ENCODE assay signal across 8 cellular contexts in the genomic region with DNA sequence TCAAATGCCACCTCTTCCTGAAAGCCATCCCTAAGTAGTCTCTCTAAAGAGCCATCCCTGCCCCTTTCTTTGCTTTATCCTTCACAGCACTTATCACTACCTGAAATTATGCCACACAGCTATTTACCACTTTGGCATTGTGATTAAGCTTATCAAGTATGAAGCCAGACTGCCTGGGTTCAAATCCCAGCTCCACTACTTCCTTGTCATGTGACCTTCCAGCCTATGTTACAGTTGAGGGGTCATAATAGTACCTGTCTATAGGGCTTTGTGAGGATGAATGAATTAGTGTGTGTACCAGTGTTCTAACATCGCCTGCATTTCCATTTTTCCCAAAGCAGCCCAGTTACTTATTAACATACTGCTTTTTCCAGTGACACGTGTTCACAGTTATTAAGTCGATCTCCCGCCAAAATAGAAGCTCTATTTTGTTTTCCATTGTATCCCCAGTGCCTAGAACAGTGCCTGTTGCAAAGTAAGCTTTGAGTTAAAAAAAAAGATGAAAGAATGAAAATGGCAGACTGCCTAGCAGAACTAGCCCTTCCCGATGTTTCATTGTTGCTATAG. TPM values are rescaled to one million over a fixed set of nuclear protein-coding genes. Genes with fewer than 3 reads are reported as not detected.
DNase-seq lines count a peak whose midpoint lies in the region; ATAC-seq and TF ChIP-seq lines count a peak whose summit lies in the region.

No MANE protein-coding gene starts in this region.

- H3K9me3 ChIP-seq in esophagus squamous epithelium (no peaks in the 10 kb centered on the region), skeletal muscle satellite cell (replicated peaks; ENCODE audit: low read length) (no peaks in the 10 kb centered on the region)

- no peaks in the 10 kb centered on the region for H3K36me3 ChIP-seq in esophagus squamous epithelium
- H3K36me3 ChIP-seq in skeletal muscle satellite cell (ENCODE audit: insufficient read depth, low read length), result peaks cover 3% of the 10 kb centered on the region

- peak overlapping the region; percentile 57 to 83 (median 72) for H3K27ac ChIP-seq in esophagus squamous epithelium

- H3K4me2 ChIP-seq in skeletal muscle satellite cell (ENCODE audit: low read length), result peak overlapping the region; percentile 81

- in situ Hi-C loops in GM13976 (cut with MboI; ENCODE audit: low sequenced_read_pairs, unreplicated experiment), result no loop called here

- DNase-seq in NCI-H1436 (lab: John Stamatoyannopoulos, UW) (peak; percentile 50), NCI-H1436 treated with DMSO at 0.1 percent for 48 hours (lab: John Stamatoyannopoulos, UW) (no peak), NCI-H69 (lab: John Stamatoyannopoulos, UW) (peak; percentile 75), esophagus squamous epithelium (lab: John Stamatoyannopoulos, UW) (no peak), mesenteric fat pad (ENCODE audit: low spot score) (no peak), GM13976 (ENCODE audit: low spot score) (no peak)

- H3K4me1 ChIP-seq in esophagus squamous epithelium (peaks cover 0 to 20% (median 11%) of the 10 kb centered on the region in 3 donors), skeletal muscle satellite cell (ENCODE audit: control insufficient read depth, insufficient read depth, low read length) (peaks cover 5% of the 10 kb centered on the region)

- intact Hi-C loops in esophagus squamous epithelium (cut with DNase I), result no loop called here

- ATAC-seq in HG02798 (IDR thresholded peaks at IDR 0.05; ENCODE audit: poor library complexity, unreplicated experiment), result no peak

- H3K9ac ChIP-seq in skeletal muscle satellite cell (ENCODE audit: low read depth, low read length), result peak overlapping the region; percentile 86

- TF ChIP-seq CTCF in esophagus squamous epithelium (IDR thresholded peaks at IDR 0.05), result no peak
- TF ChIP-seq CTCF in GM13976 (IDR thresholded peaks at IDR 0.05; ENCODE audit: borderline replicate concordance, control extremely low read depth, extremely low read depth, insufficient read depth, missing control alignments), result no peak

- WGBS in esophagus squamous epithelium, 2 donors, result 3 to 5% methylated on average over 5 of the region's 5 CpGs

- H3K27me3 ChIP-seq in esophagus squamous epithelium (no peaks in the 10 kb centered on the region), skeletal muscle satellite cell (ENCODE audit: control insufficient read depth, insufficient read depth, low read length) (no peaks in the 10 kb centered on the region)

- H3K4me3 ChIP-seq in esophagus squamous epithelium, result peak overlapping the region; percentile 63 to 79 (median 70)
- H3K4me3 ChIP-seq in skeletal muscle satellite cell (ENCODE audit: low read length), result peak overlapping the region; percentile 75

- no peak for TF ChIP-seq POLR2A in esophagus squamous epithelium (IDR thresholded peaks at IDR 0.05)

RNA-seq across cellular contexts. Expression of gene ZSWIM9, which starts 32.8 kb away (rescaled TPM):
- total RNA-seq in esophagus squamous epithelium, result 1 to 10 TPM; 2.0 to 4.7 (median 2.7) TPM
- 1.7 and 2.0 TPM in 2 replicates for total RNA-seq in skeletal muscle satellite cell (2012; rRNA removed)
- 5.3 TPM for total RNA-seq in mesenteric fat pad

RNA-seq across cellular contexts. Expression of gene LIG1, which starts 33.2 kb away (rescaled TPM):
- total RNA-seq in esophagus squamous epithelium (10 to 100 TPM; 25.7 to 44.3 (median 31.1) TPM), mesenteric fat pad (4.7 TPM)
- 19.2 and 20.8 TPM in 2 replicates for total RNA-seq in skeletal muscle satellite cell (2012; rRNA removed)

RNA-seq across cellular contexts. Expression of gene CARD8, which starts 52.4 kb away (rescaled TPM):
- total RNA-seq in esophagus squamous epithelium, result 10 to 100 TPM in 3 of 4 donors, 1 to 10 TPM in 1; 9.7 to 21.9 (median 11.3) TPM
- total RNA-seq in skeletal muscle satellite cell (2012; rRNA removed), result 8.9 and 18.6 TPM in 2 replicates
- 57.6 TPM for total RNA-seq in mesenteric fat pad

Comparison
In these comparisons a context has a peak if more than half of its experiments do, and no peak if none do; other contexts are left out.
1. DNase-seq: peak in NCI-H1436 (single experiment) and NCI-H69 (single experiment); none in NCI-H1436 treated with DMSO at 0.1 percent for 48 hours (single experiment), esophagus squamous epithelium (single experiment), mesenteric fat pad (single experiment) and GM13976 (single experiment).